In genomic region chr19:45037393-45038169, GRCh38 we compare ENCODE assay signal across 12 cellular contexts. TPM values are rescaled to one million over a fixed set of nuclear protein-coding genes. Genes with fewer than 3 reads are reported as not detected.
DNase-seq lines count a peak whose midpoint lies in the region; ATAC-seq lines count a peak whose summit lies in the region.
"Had no signal": no experiment of that assay in that cellular context is flagged by ENCODE, and none has a peak within 500 bp of the region (broad histone marks: within the 10 kb centered on the region; RNA-seq: fewer than 3 reads in every experiment).

No MANE protein-coding gene starts in this region.

- no peaks in the 10 kb centered on the region for H3K27me3 Mint-ChIP-seq in activated T-cell treated with anti-CD3 and anti-CD28 coated beads, Interleukin-2, amount 50 U/mL, for 72 hours (ENCODE audit: low read depth)
- no peaks in the 10 kb centered on the region for H3K27me3 Mint-ChIP-seq in IgD-negative memory B cell
- no peaks in the 10 kb centered on the region for H3K27me3 Mint-ChIP-seq in effector memory CD8-positive, alpha-beta T cell

- H3K4me3 Mint-ChIP-seq in activated T-cell treated with anti-CD3 and anti-CD28 coated beads, Interleukin-2, amount 50 U/mL, for 72 hours: peak overlapping the region; percentile 71 to 93
- H3K4me3 Mint-ChIP-seq in IgD-negative memory B cell: peak overlapping the region in 3 of 4 donors; percentile 25 to 95 (median 83)
- H3K4me3 Mint-ChIP-seq in effector memory CD8-positive, alpha-beta T cell: peak overlapping the region; percentile 93 to 96
- peak overlapping the region; percentile 94 for H3K4me3 Mint-ChIP-seq in stimulated activated effector memory CD8-positive, alpha-beta T cell treated with anti-CD3 and anti-CD28 coated beads, Interleukin-12 subunit alpha, Interleukin-12 subunit beta, amount 100 ng/mL, for 72 hours

- no peak for DNase-seq in activated T-cell treated with anti-CD3 and anti-CD28 coated beads, Interleukin-2, amount 50 U/mL, for 72 hours
- no peak for DNase-seq in activated T-cell treated with anti-CD3 and anti-CD28 coated beads for 4 hours
- DNase-seq in effector memory CD8-positive, alpha-beta T cell: no peak
- no peak for DNase-seq in stimulated activated effector memory CD8-positive, alpha-beta T cell treated with anti-CD3 and anti-CD28 coated beads, Interleukin-12 subunit alpha, Interleukin-12 subunit beta, amount 100 ng/mL, for 72 hours (ENCODE audit: low spot score in 2 of 2)
- no peak for DNase-seq in NAMALWA (ENCODE audit: low spot score)
- DNase-seq in AG20443 (ENCODE audit: low spot score): no peak
- DNase-seq: DND-41; effector CD8-positive, alpha-beta T cell; SHP77; tibial artery had no signal

- no peak overlapping the region for H3K27ac Mint-ChIP-seq in activated T-cell treated with anti-CD3 and anti-CD28 coated beads, Interleukin-2, amount 50 U/mL, for 72 hours
- H3K27ac Mint-ChIP-seq in IgD-negative memory B cell: peak overlapping the region in 2 of 3 donors; percentile 67
- peak overlapping the region in 1 of 2 donors; percentile 46 for H3K27ac Mint-ChIP-seq in effector memory CD8-positive, alpha-beta T cell
- no peak overlapping the region for H3K27ac Mint-ChIP-seq in stimulated activated effector memory CD8-positive, alpha-beta T cell treated with anti-CD3 and anti-CD28 coated beads, Interleukin-12 subunit alpha, Interleukin-12 subunit beta, amount 100 ng/mL, for 72 hours

- no peak for ATAC-seq in activated T-cell treated with anti-CD3 and anti-CD28 coated beads, Interleukin-2, amount 50 U/mL, for 72 hours (replicated peaks in 1 of 2)
- ATAC-seq in effector memory CD8-positive, alpha-beta T cell (replicated peaks): no peak
- ATAC-seq in stimulated activated effector memory CD8-positive, alpha-beta T cell treated with anti-CD3 and anti-CD28 coated beads, Interleukin-12 subunit alpha, Interleukin-12 subunit beta, amount 100 ng/mL, for 72 hours: no peak
- ATAC-seq in HG03342 (IDR thresholded peaks at IDR 0.05; ENCODE audit: unreplicated experiment): no peak

- H3K9me3 Mint-ChIP-seq in activated T-cell treated with anti-CD3 and anti-CD28 coated beads, Interleukin-2, amount 50 U/mL, for 72 hours: no peaks in the 10 kb centered on the region
- H3K9me3 Mint-ChIP-seq in IgD-negative memory B cell: no peaks in the 10 kb centered on the region
- H3K9me3 Mint-ChIP-seq in effector memory CD8-positive, alpha-beta T cell: no peaks in the 10 kb centered on the region
- no peaks in the 10 kb centered on the region for H3K9me3 Mint-ChIP-seq in stimulated activated effector memory CD8-positive, alpha-beta T cell treated with anti-CD3 and anti-CD28 coated beads, Interleukin-12 subunit alpha, Interleukin-12 subunit beta, amount 100 ng/mL, for 72 hours

- peaks cover 27 to 38% of the 10 kb centered on the region in 2 donors for H3K36me3 Mint-ChIP-seq in activated T-cell treated with anti-CD3 and anti-CD28 coated beads, Interleukin-2, amount 50 U/mL, for 72 hours (ENCODE audit: insufficient read depth in 2 of 2)
- peaks cover 8% of the 10 kb centered on the region for H3K36me3 Mint-ChIP-seq in IgD-negative memory B cell
- peaks cover 69% of the 10 kb centered on the region for H3K36me3 Mint-ChIP-seq in effector memory CD8-positive, alpha-beta T cell (ENCODE audit: insufficient read depth)
- peaks cover 99% of the 10 kb centered on the region for H3K36me3 Mint-ChIP-seq in stimulated activated effector memory CD8-positive, alpha-beta T cell treated with anti-CD3 and anti-CD28 coated beads, Interleukin-12 subunit alpha, Interleukin-12 subunit beta, amount 100 ng/mL, for 72 hours

- H3K4me1 Mint-ChIP-seq in activated T-cell treated with anti-CD3 and anti-CD28 coated beads, Interleukin-2, amount 50 U/mL, for 72 hours (ENCODE audit: low read depth): peaks cover 38% of the 10 kb centered on the region
- peaks cover 24 to 28% (median 25%) of the 10 kb centered on the region in 3 donors for H3K4me1 Mint-ChIP-seq in IgD-negative memory B cell
- H3K4me1 Mint-ChIP-seq in effector memory CD8-positive, alpha-beta T cell (ENCODE audit: low read depth in 2 of 2): peaks cover 25 to 26% of the 10 kb centered on the region in 2 donors
- H3K4me1 Mint-ChIP-seq in stimulated activated effector memory CD8-positive, alpha-beta T cell treated with anti-CD3 and anti-CD28 coated beads, Interleukin-12 subunit alpha, Interleukin-12 subunit beta, amount 100 ng/mL, for 72 hours: peaks cover 45% of the 10 kb centered on the region

RNA-seq across cellular contexts. Expression of gene CLASRP, which starts 1.3 kb away (rescaled TPM):
- 100 to 1,000 TPM; 110 to 138 TPM for total RNA-seq in activated T-cell treated with anti-CD3 and anti-CD28 coated beads, Interleukin-2, amount 50 U/mL, for 72 hours
- polyA plus RNA-seq in IgD-negative memory B cell: 27.0 TPM

RNA-seq across cellular contexts. Expression of gene RELB, which starts 36.3 kb away (rescaled TPM):
- 100 to 1,000 TPM; 142 to 145 TPM for total RNA-seq in activated T-cell treated with anti-CD3 and anti-CD28 coated beads, Interleukin-2, amount 50 U/mL, for 72 hours
- polyA plus RNA-seq in IgD-negative memory B cell: 89.8 TPM

RNA-seq across cellular contexts. Expression of gene ZNF296, which starts 38.7 kb away (rescaled TPM):
- 1 to 10 TPM; 5.1 to 5.2 TPM for total RNA-seq in activated T-cell treated with anti-CD3 and anti-CD28 coated beads, Interleukin-2, amount 50 U/mL, for 72 hours
- 74.4 TPM for polyA plus RNA-seq in IgD-negative memory B cell

RNA-seq across cellular contexts. Expression of gene GEMIN7, which starts 41.5 kb away (rescaled TPM):
- total RNA-seq in activated T-cell treated with anti-CD3 and anti-CD28 coated beads, Interleukin-2, amount 50 U/mL, for 72 hours: 10 to 100 TPM; 26.4 to 28.1 TPM
- polyA plus RNA-seq in IgD-negative memory B cell: 115 TPM

RNA-seq across cellular contexts. Expression of gene PPP1R37, which starts 55.4 kb away (rescaled TPM):
- 10 to 100 TPM; 11.8 to 17.3 TPM for total RNA-seq in activated T-cell treated with anti-CD3 and anti-CD28 coated beads, Interleukin-2, amount 50 U/mL, for 72 hours
- 2.3 TPM for polyA plus RNA-seq in IgD-negative memory B cell

Comparison
In these comparisons a context has a peak if more than half of its experiments do, and no peak if none do; other contexts are left out.
1. H3K27ac Mint-ChIP-seq: peak in IgD-negative memory B cell (2 of 3); none in activated T-cell treated with anti-CD3 and anti-CD28 coated beads, Interleukin-2, amount 50 U/mL, for 72 hours (single experiment) and stimulated activated effector memory CD8-positive, alpha-beta T cell treated with anti-CD3 and anti-CD28 coated beads, Interleukin-12 subunit alpha, Interleukin-12 subunit beta, amount 100 ng/mL, for 72 hours (single experiment).
2. Peak in every context shown above with its lines, with median percentiles within 50 percentile points of each other: H3K4me3 Mint-ChIP-seq.